In genomic region chr2:179800776-179801175, GRCh38 we compare ENCODE assay signal across 7 cellular contexts.
"Had no signal": no experiment of that assay in that cellular context is flagged by ENCODE, and none has a peak within 500 bp of the region (broad histone marks: within the 10 kb centered on the region; RNA-seq: fewer than 3 reads in every experiment).

No MANE protein-coding gene starts in this region.

- H3K36me3 Mint-ChIP-seq: IgD-negative memory B cell had no signal

- DNase-seq: GM23248, H9, HCEC 1CT, KBM-7 had no signal

- H2AFZ ChIP-seq: GM23248 had no signal

- H3K4me3 Mint-ChIP-seq: H9, IgD-negative memory B cell had no signal

- H3K9me3 Mint-ChIP-seq: H9 had no signal

- H3K9ac ChIP-seq: GM23248 had no signal

- ATAC-seq: HepG2 had no signal

- H3K4me3 ChIP-seq: GM23248 had no signal

- H3K4me1 Mint-ChIP-seq: IgD-negative memory B cell had no signal

- H3K27ac Mint-ChIP-seq: H9, IgD-negative memory B cell had no signal

- H3K27ac ChIP-seq: GM23248, HL-60 had no signal
